In the genomic region with DNA sequence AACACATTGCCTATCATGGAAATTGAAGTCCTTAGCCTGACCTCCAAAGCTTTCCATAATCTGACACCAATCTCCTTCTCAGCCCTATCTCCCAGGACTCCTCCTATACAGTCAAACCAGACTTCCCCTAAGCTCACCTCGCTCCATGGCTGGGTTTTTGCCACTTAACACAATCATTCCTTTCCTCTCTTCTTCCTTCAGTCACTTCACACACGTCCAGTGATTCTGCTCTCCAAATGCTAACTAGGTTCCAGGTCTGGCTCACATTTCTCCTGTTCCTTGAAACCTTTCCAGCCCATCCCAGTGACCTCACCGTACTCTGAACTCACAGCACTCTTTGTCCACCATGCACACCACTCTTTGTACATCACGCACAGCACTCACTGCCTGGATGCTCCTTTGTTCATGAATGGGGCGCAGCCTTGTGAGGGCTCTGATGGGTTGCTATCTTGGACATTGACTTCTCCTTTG, we compare ENCODE assay signal across 23 cellular contexts.
DNase-seq lines count a peak whose midpoint lies in the region; ATAC-seq and TF ChIP-seq lines count a peak whose summit lies in the region.
"Had no signal": no experiment of that assay in that cellular context is flagged by ENCODE, and none has a peak within 500 bp of the region (broad histone marks: within the 10 kb centered on the region; RNA-seq: fewer than 3 reads in every experiment).

No MANE protein-coding gene starts in this region.

- peak overlapping the region; percentile 47 to 98 (median 98) for H3K27ac ChIP-seq in right lobe of liver
- peak overlapping the region; percentile 79 for H3K27ac ChIP-seq in psoas muscle
- H3K27ac ChIP-seq: BLaER1 treated with 17β-estradiol and CSF1 and Interleukin-3, amounts not matched to agents 10 nM and 100 nM; PC-9; RWPE1 had no signal

- H3K4me3 ChIP-seq in fibroblast of mammary gland (ENCODE audit: control insufficient read depth, low read depth, low read length) (no peak overlapping the region), right lobe of liver (peak overlapping the region in 2 of 3 donors; percentile 26 to 46), psoas muscle (no peak overlapping the region)
- H3K4me3 ChIP-seq: BLaER1 treated with 17β-estradiol and CSF1 and Interleukin-3, amounts not matched to agents 10 nM and 100 nM; PC-9 had no signal

- peaks cover 0 to 3% of the 10 kb centered on the region in 2 donors for H3K27me3 Mint-ChIP-seq in stimulated activated naive B cell treated with anti-CD40 and anti-IgM and Interleukin-4, amounts not matched to agents 10 μg/mL and 1 μg/mL and 100 μg/mL, for 72 hours

- intact Hi-C loops in right lobe of liver (cut with DNase I) (loop anchor here in 1 of 2 donors (5.0 kb wide), 1 partner anchor 99 kb away; a partner anchor contains a TSS), psoas muscle (cut with DNase I) (loop anchor here (5.0 kb wide), 2 partner anchors 99 to 151 kb away; a partner anchor contains a TSS)

- H3K27ac Mint-ChIP-seq in stimulated activated naive B cell treated with anti-CD40 and anti-IgM and Interleukin-4, amounts not matched to agents 10 μg/mL and 1 μg/mL and 100 μg/mL, for 72 hours, result no peak overlapping the region
- H3K27ac Mint-ChIP-seq: CD8-positive, alpha-beta T cell had no signal

- no peak for TF ChIP-seq CTCF in fibroblast of mammary gland (conservative IDR thresholded peaks at IDR 0.05; ENCODE audit: control insufficient read depth, insufficient read depth, low read depth, low read length)
- TF ChIP-seq CTCF in right lobe of liver (IDR thresholded peaks at IDR 0.05), result no peak
- no peak for TF ChIP-seq CTCF in psoas muscle (IDR thresholded peaks at IDR 0.05)

- TF ChIP-seq POLR2A in right lobe of liver (IDR thresholded peaks at IDR 0.05), result peak; percentile 51

- H3K27me3 ChIP-seq in right lobe of liver (no peaks in the 10 kb centered on the region), psoas muscle (ENCODE audit: insufficient read depth in 3 of 3, low read length in 2 of 3) (no peaks in the 10 kb centered on the region)
- H3K27me3 ChIP-seq: BLaER1 treated with 17β-estradiol and CSF1 and Interleukin-3, amounts not matched to agents 10 nM and 100 nM had no signal

- no peaks in the 10 kb centered on the region for H3K9me3 ChIP-seq in right lobe of liver
- no peaks in the 10 kb centered on the region for H3K9me3 ChIP-seq in psoas muscle

- H3K4me1 ChIP-seq in right lobe of liver (peaks cover 0 to 46% (median 16%) of the 10 kb centered on the region in 4 donors), psoas muscle (peaks cover 40% of the 10 kb centered on the region)

- H3K4me1 Mint-ChIP-seq in stimulated activated naive B cell treated with anti-CD40 and anti-IgM and Interleukin-4, amounts not matched to agents 10 μg/mL and 1 μg/mL and 100 μg/mL, for 72 hours, result peaks cover 0 to 6% of the 10 kb centered on the region in 2 donors

- ATAC-seq in right lobe of liver (peak; percentile 42 to 66 (median 54)), psoas muscle (peak; percentile 16 to 64 (median 53))
- ATAC-seq in stimulated activated naive B cell treated with anti-CD40 and anti-IgM and Interleukin-4, amounts not matched to agents 10 μg/mL and 1 μg/mL and 100 μg/mL, for 72 hours (replicated peaks), result no peak
- ATAC-seq: CD8-positive, alpha-beta T cell had no signal

- no peaks in the 10 kb centered on the region for H3K36me3 Mint-ChIP-seq in stimulated activated naive B cell treated with anti-CD40 and anti-IgM and Interleukin-4, amounts not matched to agents 10 μg/mL and 1 μg/mL and 100 μg/mL, for 72 hours
- H3K36me3 Mint-ChIP-seq: CD8-positive, alpha-beta T cell had no signal

- DNase-seq in DMS53 (lab: John Stamatoyannopoulos, UW) (peak; percentile 35), DMS53 treated with DMSO at 0.1 percent for 48 hours (lab: John Stamatoyannopoulos, UW; ENCODE audit: unreplicated experiment) (no peak), fibroblast of mammary gland (ENCODE audit: low read depth) (peak; percentile 47), right lobe of liver (peak; percentile 44 to 85 (median 72)), psoas muscle (peak; percentile 26 to 59), NCI-H345 treated with DMSO at 0.1 percent for 48 hours (lab: John Stamatoyannopoulos, UW; ENCODE audit: unreplicated experiment) (no peak)
- no peak for DNase-seq in activated CD4-positive, alpha-beta T cell treated with anti-CD3 and anti-CD28 coated beads for 4 hours
- no peak for DNase-seq in stimulated activated naive B cell treated with anti-CD40 and anti-IgM and Interleukin-4, amounts not matched to agents 10 μg/mL and 1 μg/mL and 100 μg/mL, for 72 hours
- DNase-seq: Calu3; CD8-positive, alpha-beta T cell; EL; GF-D8; GOT3; HCEC 1CT; IMR-90; NCI-H1694; NCI-H2081; NCI-H2171 treated with DMSO at 0.1 percent for 48 hours; NCI-H446 treated with DMSO at 0.1 percent for 48 hours; NCI-H69; PC-9 had no signal

- H3K4me3 Mint-ChIP-seq in stimulated activated naive B cell treated with anti-CD40 and anti-IgM and Interleukin-4, amounts not matched to agents 10 μg/mL and 1 μg/mL and 100 μg/mL, for 72 hours, result no peak overlapping the region
- H3K4me3 Mint-ChIP-seq: CD8-positive, alpha-beta T cell had no signal

- peaks cover 0 to 2% of the 10 kb centered on the region in 2 donors for H3K9me3 Mint-ChIP-seq in stimulated activated naive B cell treated with anti-CD40 and anti-IgM and Interleukin-4, amounts not matched to agents 10 μg/mL and 1 μg/mL and 100 μg/mL, for 72 hours
- H3K9me3 Mint-ChIP-seq: CD8-positive, alpha-beta T cell had no signal

- WGBS in right lobe of liver (ENCODE audit: insufficient coverage, low coverage, low lambda C conversion rate, missing lambda C conversion rate), result 27% methylated on average over 5 of the region's 5 CpGs
- WGBS in psoas muscle, 3 donors, result 33 to 51% (median 37%) methylated on average over 5 of the region's 5 CpGs

- H3K36me3 ChIP-seq in right lobe of liver, result no peaks in the 10 kb centered on the region
- no peaks in the 10 kb centered on the region for H3K36me3 ChIP-seq in psoas muscle (ENCODE audit: insufficient read depth in 1 of 2, low read depth in 1 of 2)
- H3K36me3 ChIP-seq: BLaER1 treated with 17β-estradiol and CSF1 and Interleukin-3, amounts not matched to agents 10 nM and 100 nM had no signal

Comparison
In these comparisons a context has a peak if more than half of its experiments do, and no peak if none do; other contexts are left out.
1. DNase-seq: peak in DMS53 (single experiment), fibroblast of mammary gland (single experiment), right lobe of liver (3 of 3) and psoas muscle (2 of 2); none in DMS53 treated with DMSO at 0.1 percent for 48 hours (single experiment), NCI-H345 treated with DMSO at 0.1 percent for 48 hours (single experiment), activated CD4-positive, alpha-beta T cell treated with anti-CD3 and anti-CD28 coated beads for 4 hours (0 of 2) and stimulated activated naive B cell treated with anti-CD40 and anti-IgM and Interleukin-4, amounts not matched to agents 10 μg/mL and 1 μg/mL and 100 μg/mL, for 72 hours (single experiment).
2. H3K4me3 ChIP-seq: peak in right lobe of liver (2 of 3); none in fibroblast of mammary gland (single experiment) and psoas muscle (single experiment).
3. ATAC-seq: peak in right lobe of liver (4 of 4) and psoas muscle (4 of 4); none in stimulated activated naive B cell treated with anti-CD40 and anti-IgM and Interleukin-4, amounts not matched to agents 10 μg/mL and 1 μg/mL and 100 μg/mL, for 72 hours (0 of 2).